ENCODE assay signal across 24 cellular contexts in the genomic region with DNA sequence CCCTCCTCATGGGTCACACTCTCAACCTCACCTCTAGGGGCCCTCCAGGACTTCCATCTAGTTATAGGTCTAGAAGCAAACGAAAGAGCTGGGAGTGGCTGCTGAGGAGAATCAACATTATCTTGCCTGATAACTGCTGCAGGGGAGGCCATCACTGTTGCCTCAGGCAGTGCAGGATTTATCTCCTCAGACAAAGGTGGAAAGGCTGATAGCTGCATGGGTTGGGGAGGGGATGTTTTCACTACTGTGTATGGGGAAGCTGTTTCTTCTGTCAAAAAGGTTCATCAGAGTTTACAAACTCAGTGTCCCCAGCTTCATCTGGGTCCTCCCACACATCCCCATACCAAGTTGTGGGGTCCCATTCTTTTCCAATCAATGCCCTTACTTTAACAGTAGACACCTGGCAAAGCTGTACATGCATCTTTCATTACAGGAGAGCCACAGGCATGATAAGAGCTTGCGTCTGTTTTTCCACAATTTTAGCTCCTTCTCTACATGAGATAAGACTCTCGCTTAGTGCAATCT.
"Had no signal": no experiment of that assay in that cellular context is flagged by ENCODE, and none has a peak within 500 bp of the region (broad histone marks: within the 10 kb centered on the region; RNA-seq: fewer than 3 reads in every experiment).

No MANE protein-coding gene starts in this region.

- H3K27ac Mint-ChIP-seq: mesothelial cell of epicardium, type B pancreatic cell had no signal

- H3K9me3 ChIP-seq: ovary, prostate gland had no signal

- H3K36me3 ChIP-seq: left lung, ovary, prostate gland, spleen, thoracic aorta had no signal

- DNase-seq: activated CD4-positive, alpha-beta memory T cell treated with anti-CD3 and anti-CD28 coated beads, Interleukin-2, amount 10 ng/mL, durations not matched to agents 7 days and 5 days; activated CD4-positive, alpha-beta T cell treated with anti-CD3 and anti-CD28 coated beads for 48 hours; activated CD4-positive, CD25-positive, alpha-beta regulatory T cell; activated gamma-delta T cell treated with Interleukin-2 at 50 U/mL for 16 hours; activated naive CD8-positive, alpha-beta T cell treated with anti-CD3 and anti-CD28 coated beads for 36 hours; central memory CD4-positive, alpha-beta T cell; dermis blood vessel endothelial cell; effector CD8-positive, alpha-beta T cell; glutamatergic neuron; hippocampal formation; kidney glomerular epithelial cell; left lung; naive thymus-derived CD8-positive, alpha-beta T cell; ovary; spleen; stimulated activated CD4-positive, alpha-beta T cell treated with anti-CD3 and anti-CD28 coated beads, Interleukin-4, amount 100 ng/mL, for 1 hour; stimulated activated naive CD4-positive, alpha-beta T cell treated with Interleukin-2 at 50 U/mL for 16 hours; T-helper 1 cell had no signal

- H3K27me3 Mint-ChIP-seq: activated CD4-positive, alpha-beta memory T cell treated with anti-CD3 and anti-CD28 coated beads, Interleukin-2, amount 10 ng/mL, durations not matched to agents 7 days and 5 days; naive thymus-derived CD8-positive, alpha-beta T cell had no signal

- H3K4me3 Mint-ChIP-seq: activated CD4-positive, alpha-beta memory T cell treated with anti-CD3 and anti-CD28 coated beads, Interleukin-2, amount 10 ng/mL, durations not matched to agents 7 days and 5 days; activated naive CD8-positive, alpha-beta T cell treated with anti-CD3 and anti-CD28 coated beads for 36 hours; mesothelial cell of epicardium; type B pancreatic cell had no signal

- H3K36me3 Mint-ChIP-seq: type B pancreatic cell had no signal

- H3K27me3 ChIP-seq: ovary had no signal

- H3K4me1 ChIP-seq: prostate gland had no signal

- ATAC-seq: esophagus mucosa; left lung; naive thymus-derived CD8-positive, alpha-beta T cell had no signal

- H3K4me3 ChIP-seq: left lung, lung, ovary, prostate gland, spleen, thoracic aorta had no signal
